In the genomic region with DNA sequence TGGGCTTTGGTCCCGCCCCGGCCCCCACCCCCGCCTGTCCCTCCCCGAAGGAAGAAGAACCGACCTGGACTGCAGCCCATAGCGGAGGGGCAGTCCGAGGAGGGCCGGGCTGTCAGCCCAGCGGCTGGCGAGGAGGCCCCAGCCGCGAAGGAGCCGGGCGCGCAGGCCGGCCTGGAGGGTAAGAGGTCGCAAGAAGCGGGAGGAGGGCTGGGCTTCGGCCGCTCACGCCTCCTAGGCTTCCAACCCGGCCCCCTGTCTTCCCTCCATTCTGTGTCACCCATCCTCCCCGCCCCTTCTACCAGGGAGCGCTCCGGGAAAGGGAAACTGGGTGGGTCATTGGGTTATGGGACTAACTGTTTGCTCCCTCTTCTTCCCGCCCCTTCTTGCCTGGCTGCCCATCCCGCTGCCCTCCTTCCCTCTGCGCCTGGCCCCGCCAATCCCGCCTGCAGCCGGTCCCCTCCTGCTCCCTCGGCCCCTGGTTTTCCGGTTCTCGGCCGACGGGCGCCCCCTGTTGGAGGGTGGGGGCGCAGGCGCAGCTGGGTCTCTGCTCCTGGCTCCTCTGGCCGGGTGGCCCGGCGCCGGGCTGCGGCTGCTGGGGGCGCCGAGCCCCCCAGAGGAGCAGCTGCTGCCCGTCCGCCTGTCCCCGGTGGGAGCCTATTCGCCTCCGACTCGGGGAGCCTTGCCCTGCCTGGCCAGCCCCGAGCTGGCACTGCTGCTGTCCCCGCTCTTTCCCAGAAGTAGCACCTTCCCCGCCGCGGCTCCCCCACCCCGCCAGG, we compare ENCODE assay signal across 8 cellular contexts. TPM values are rescaled to one million over a fixed set of nuclear protein-coding genes. Genes with fewer than 3 reads are reported as not detected.
DNase-seq lines count a peak whose midpoint lies in the region; ATAC-seq, FAIRE-seq and TF ChIP-seq lines count a peak whose summit lies in the region.

No MANE protein-coding gene starts in this region.

- dilution Hi-C loops in keratinocyte (cut with MboI; ENCODE audit: extremely low pct_ligation_motif_present, low sequenced_read_pairs), result no loop called here

- H3K4me1 Mint-ChIP-seq in central memory CD8-positive, alpha-beta T cell, result peaks cover 20% of the 10 kb centered on the region

- no peak for FAIRE-seq in keratinocyte (lab: Jason Lieb, UNC)

- no peaks in the 10 kb centered on the region for H3K9me3 ChIP-seq in keratinocyte (ENCODE audit: control insufficient read depth, low read depth, low read length)

- no peak overlapping the region for H3K27ac Mint-ChIP-seq in central memory CD8-positive, alpha-beta T cell (ENCODE audit: low read depth)

- H3K36me3 ChIP-seq in keratinocyte (ENCODE audit: control insufficient read depth in 2 of 2, extremely low read depth in 1 of 2, insufficient read depth in 2 of 2, low read length in 2 of 2), result peaks cover 30 to 43% of the 10 kb centered on the region in 2 experiments

- H3K4me3 ChIP-seq in keratinocyte (ENCODE audit: control insufficient read depth in 2 of 3, extremely low read depth in 1 of 3, insufficient read depth in 2 of 3, low read depth in 1 of 3, low read length in 3 of 3), result peak overlapping the region; percentile 78 to 90 (median 82)

- no peaks in the 10 kb centered on the region for H3K9me1 ChIP-seq in keratinocyte (ENCODE audit: control insufficient read depth, extremely low read depth, insufficient read depth, low read length)

- peaks cover 10% of the 10 kb centered on the region for H3K36me3 Mint-ChIP-seq in central memory CD8-positive, alpha-beta T cell (ENCODE audit: insufficient read depth)

- H3K27me3 ChIP-seq in keratinocyte (ENCODE audit: control insufficient read depth, extremely low read depth, insufficient read depth, low read length), result no peaks in the 10 kb centered on the region

- no peaks in the 10 kb centered on the region for H3K9me3 Mint-ChIP-seq in central memory CD8-positive, alpha-beta T cell

- peak; percentile 30 for ATAC-seq in HG03139 (IDR thresholded peaks at IDR 0.05; ENCODE audit: unreplicated experiment)
- peak; percentile 57 for ATAC-seq in central memory CD8-positive, alpha-beta T cell (replicated peaks; ENCODE audit: extremely low read depth, poor library complexity, severe bottlenecking)

- H2AFZ ChIP-seq in keratinocyte (ENCODE audit: control insufficient read depth, low read length), result peak overlapping the region; percentile 30

- peak; percentile 67 for DNase-seq in NK-92 treated with Interleukin-12 subunit alpha and Interleukin-12 subunit beta, amount 100 ng/mL, for 24 hours (lab: John Stamatoyannopoulos, UW)
- DNase-seq in NK-92 (lab: John Stamatoyannopoulos, UW; ENCODE audit: unreplicated experiment), result no peak
- DNase-seq in NCI-H345 (lab: John Stamatoyannopoulos, UW), result peak; percentile 96
- peak; percentile 93 for DNase-seq in activated CD4-positive, CD25-positive, alpha-beta regulatory T cell treated with anti-CD3 and anti-CD28 coated beads, Interleukin-2, amount 50 U/mL, for 72 hours
- peak; percentile 73 to 85 for DNase-seq in central memory CD8-positive, alpha-beta T cell (ENCODE audit: low spot score in 2 of 2)
- peak; percentile 71 for DNase-seq in keratinocyte (ENCODE audit: low read depth, low spot score)
- DNase-seq in stimulated activated CD4-positive, alpha-beta T cell treated with anti-CD3 and anti-CD28 coated beads, Interleukin-12 subunit alpha, Interleukin-12 subunit beta, amount 100 ng/mL, for 24 hours (ENCODE audit: low read depth in 2 of 2), result peak; percentile 70 to 85

- H3K4me2 ChIP-seq in keratinocyte (ENCODE audit: control insufficient read depth, extremely low read depth, insufficient read depth, low read depth, low read length), result peak overlapping the region; percentile 96

- peak overlapping the region; percentile 84 for H3K4me3 Mint-ChIP-seq in central memory CD8-positive, alpha-beta T cell

- H3K27me3 Mint-ChIP-seq in central memory CD8-positive, alpha-beta T cell, result no peaks in the 10 kb centered on the region

- peaks cover 20% of the 10 kb centered on the region for H4K20me1 ChIP-seq in keratinocyte (ENCODE audit: control insufficient read depth, extremely low read depth, insufficient read depth, low read length)

- H3K9ac ChIP-seq in keratinocyte (ENCODE audit: control insufficient read depth, extremely low read depth, insufficient read depth, low read length), result peak overlapping the region; percentile 82

- peaks cover 17% of the 10 kb centered on the region for H3K4me1 ChIP-seq in keratinocyte (ENCODE audit: control insufficient read depth, extremely low read depth, insufficient read depth, low read length)

- H3K79me2 ChIP-seq in keratinocyte (ENCODE audit: control insufficient read depth, insufficient read depth, low read length), result peaks cover 16% of the 10 kb centered on the region

- peak; percentile 65 to 94 (median 81) for TF ChIP-seq CTCF in keratinocyte (optimal IDR thresholded peaks at IDR 0.05 in 1 of 3, IDR thresholded peaks at IDR 0.05 in 1 of 3, conservative IDR thresholded peaks at IDR 0.05 in 1 of 3; ENCODE audit: extremely low read depth in 1 of 3, insufficient read depth in 2 of 3, low read length in 3 of 3)

- no peak overlapping the region for H3K27ac ChIP-seq in keratinocyte (ENCODE audit: control insufficient read depth, insufficient read depth, low read length)

RNA-seq across cellular contexts. Expression of a gene that starts 2.4 kb away (rescaled TPM):
- polyA plus RNA-seq in keratinocyte, result 32.4 to 40.3 TPM (median 32.8 TPM) in 3 replicates
- polyA plus RNA-seq in keratinocyte (2011; ENCODE audit: low read depth), result 6.3 TPM
- polyA plus RNA-seq in keratinocyte (2011; cell fraction: cytosol; rRNA removed), result 30.5 and 36.2 TPM in 2 replicates
- 61.0 and 78.5 TPM in 2 replicates for polyA plus RNA-seq in keratinocyte (2011; cell fraction: nucleus; rRNA removed)
- polyA plus RNA-seq in keratinocyte (2012; ENCODE audit: low replicate concordance), result 21.8 and 33.9 TPM in 2 replicates
- polyA minus RNA-seq in keratinocyte, result 22.4 to 42.9 TPM (median 29.8 TPM) in 3 replicates
- 38.6 TPM for polyA minus RNA-seq in keratinocyte (2011; cell fraction: cytosol; rRNA and poly(A)+ RNA removed)
- 20.0 and 22.3 TPM in 2 replicates for polyA minus RNA-seq in keratinocyte (2011; cell fraction: nucleus; rRNA and poly(A)+ RNA removed)

RNA-seq across cellular contexts. Expression of a gene that starts 14.5 kb away (rescaled TPM):
- 669 to 898 TPM (median 821 TPM) in 3 replicates for polyA plus RNA-seq in keratinocyte
- 124 TPM for polyA plus RNA-seq in keratinocyte (2011; ENCODE audit: low read depth)
- polyA plus RNA-seq in keratinocyte (2011; cell fraction: cytosol; rRNA removed), result 608 and 610 TPM in 2 replicates
- 923 and 1,085 TPM in 2 replicates for polyA plus RNA-seq in keratinocyte (2011; cell fraction: nucleus; rRNA removed)
- 213 and 963 TPM in 2 replicates for polyA plus RNA-seq in keratinocyte (2012; ENCODE audit: low replicate concordance)
- polyA minus RNA-seq in keratinocyte, result 315 to 366 TPM (median 363 TPM) in 3 replicates
- polyA minus RNA-seq in keratinocyte (2011; cell fraction: cytosol; rRNA and poly(A)+ RNA removed), result 264 TPM
- 237 and 276 TPM in 2 replicates for polyA minus RNA-seq in keratinocyte (2011; cell fraction: nucleus; rRNA and poly(A)+ RNA removed)

RNA-seq across cellular contexts. Expression of a gene that starts 21.9 kb away (rescaled TPM):
- polyA plus RNA-seq in keratinocyte, result 0.03 to 0.04 TPM in 2 of 3 replicates, not detected in the other
- not detected for polyA plus RNA-seq in keratinocyte (2011; ENCODE audit: low read depth)
- polyA plus RNA-seq in keratinocyte (2011; cell fraction: cytosol; rRNA removed), result 0.03 and 0.05 TPM in 2 replicates
- polyA plus RNA-seq in keratinocyte (2011; cell fraction: nucleus; rRNA removed), result 0.05 TPM in 1 of 2 replicates, not detected in the other
- polyA plus RNA-seq in keratinocyte (2012; ENCODE audit: low replicate concordance), result 0.11 TPM in 1 of 2 replicates, not detected in the other
- 0.06 TPM in 1 of 3 replicates, not detected in the others for polyA minus RNA-seq in keratinocyte
- not detected for polyA minus RNA-seq in keratinocyte (2011; cell fraction: cytosol; rRNA and poly(A)+ RNA removed)
- not detected in 2 replicates for polyA minus RNA-seq in keratinocyte (2011; cell fraction: nucleus; rRNA and poly(A)+ RNA removed)

RNA-seq across cellular contexts. Expression of a gene that starts 45.9 kb away (rescaled TPM):
- 2.9 to 4.8 TPM (median 3.0 TPM) in 3 replicates for polyA plus RNA-seq in keratinocyte
- 1.3 TPM for polyA plus RNA-seq in keratinocyte (2011; ENCODE audit: low read depth)
- 1.4 and 1.5 TPM in 2 replicates for polyA plus RNA-seq in keratinocyte (2011; cell fraction: cytosol; rRNA removed)
- 19.9 and 21.8 TPM in 2 replicates for polyA plus RNA-seq in keratinocyte (2011; cell fraction: nucleus; rRNA removed)
- 1.2 and 1.9 TPM in 2 replicates for polyA plus RNA-seq in keratinocyte (2012; ENCODE audit: low replicate concordance)
- 4.9 to 6.6 TPM (median 5.9 TPM) in 3 replicates for polyA minus RNA-seq in keratinocyte
- polyA minus RNA-seq in keratinocyte (2011; cell fraction: cytosol; rRNA and poly(A)+ RNA removed), result 1.9 TPM
- 3.4 and 5.6 TPM in 2 replicates for polyA minus RNA-seq in keratinocyte (2011; cell fraction: nucleus; rRNA and poly(A)+ RNA removed)

RNA-seq across cellular contexts. Expression of a gene that starts 49.8 kb away (rescaled TPM):
- 42.1 to 45.3 TPM (median 43.1 TPM) in 3 replicates for polyA plus RNA-seq in keratinocyte
- polyA plus RNA-seq in keratinocyte (2011; ENCODE audit: low read depth), result 20.3 TPM
- polyA plus RNA-seq in keratinocyte (2011; cell fraction: cytosol; rRNA removed), result 14.0 and 15.8 TPM in 2 replicates
- polyA plus RNA-seq in keratinocyte (2011; cell fraction: nucleus; rRNA removed), result 141 and 160 TPM in 2 replicates
- 23.4 and 26.4 TPM in 2 replicates for polyA plus RNA-seq in keratinocyte (2012; ENCODE audit: low replicate concordance)
- 26.4 to 66.1 TPM (median 42.9 TPM) in 3 replicates for polyA minus RNA-seq in keratinocyte
- polyA minus RNA-seq in keratinocyte (2011; cell fraction: cytosol; rRNA and poly(A)+ RNA removed), result 20.3 TPM
- 24.1 and 33.3 TPM in 2 replicates for polyA minus RNA-seq in keratinocyte (2011; cell fraction: nucleus; rRNA and poly(A)+ RNA removed)
